ENCODE assay signal across 27 cellular contexts in the genomic region with DNA sequence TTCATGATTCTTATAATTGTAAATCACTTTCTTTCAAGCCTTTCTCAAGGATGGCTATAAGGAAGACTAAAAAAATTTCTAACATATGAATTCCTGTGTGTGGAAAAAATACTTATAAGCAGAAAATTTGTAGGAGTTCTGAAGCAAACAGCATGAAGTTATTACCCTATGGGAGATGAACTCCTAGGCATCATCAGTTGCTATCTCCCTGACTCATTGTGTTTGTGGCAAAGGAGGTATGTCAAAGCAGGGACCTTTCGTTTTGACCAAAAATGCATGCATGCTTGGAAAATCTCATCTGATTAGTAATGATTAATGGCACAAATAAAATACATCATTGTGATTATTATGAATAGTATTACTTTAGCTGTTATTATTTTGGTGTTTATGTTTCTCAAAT. TPM values are rescaled to one million over a fixed set of nuclear protein-coding genes. Genes with fewer than 3 reads are reported as not detected.
DNase-seq lines count a peak whose midpoint lies in the region; ATAC-seq and TF ChIP-seq lines count a peak whose summit lies in the region.
"Had no signal": no experiment of that assay in that cellular context is flagged by ENCODE, and none has a peak within 500 bp of the region (broad histone marks: within the 10 kb centered on the region; RNA-seq: fewer than 3 reads in every experiment).

No MANE protein-coding gene starts in this region.

- H3K27me3 ChIP-seq in foreskin keratinocyte: no peaks in the 10 kb centered on the region
- H3K27me3 ChIP-seq: BLaER1, heart right ventricle, ovary, spleen, tibial nerve had no signal

- H3K4me1 ChIP-seq in foreskin keratinocyte: no peaks in the 10 kb centered on the region
- H3K4me1 ChIP-seq: BLaER1, heart right ventricle, spleen, tibial nerve had no signal

- TF ChIP-seq CTCF in foreskin keratinocyte (conservative IDR thresholded peaks at IDR 0.05): no peak

- no peak overlapping the region for H3K27ac ChIP-seq in foreskin keratinocyte
- H3K27ac ChIP-seq: BLaER1, epithelial cell of prostate, heart right ventricle, ovary, SK-N-MC, spleen, tibial nerve had no signal

- DNase-seq in EH (ENCODE audit: low read depth) (peak; percentile 1), M059J (ENCODE audit: low read depth) (peak; percentile 3), astrocyte of the hippocampus (ENCODE audit: low read depth, low spot score) (peak; percentile 2), foreskin keratinocyte (peak; percentile 2 to 15), NCI-H345 (lab: John Stamatoyannopoulos, UW) (no peak), putamen (ENCODE audit: low spot score) (no peak), SW480 (ENCODE audit: low spot score) (no peak)
- DNase-seq: activated CD4-positive, alpha-beta T cell treated with anti-CD3 and anti-CD28 coated beads for 4 hours; activated gamma-delta T cell; activated T-cell treated with anti-CD3 and anti-CD28 coated beads, Interleukin-2, amount 50 U/mL, for 24 hours; effector CD4-positive, alpha-beta T cell; foreskin fibroblast; heart right ventricle; MM.1S; NCI-H1417; NCI-H2107; NCI-H446; NCI-H774; ovary; spleen; T-helper 2 cell had no signal

- ATAC-seq in foreskin keratinocyte: peak; percentile 58
- ATAC-seq in HG02870 (IDR thresholded peaks at IDR 0.05; ENCODE audit: unreplicated experiment): no peak
- ATAC-seq: heart right ventricle had no signal

RNA-seq across cellular contexts. Expression of a gene that starts 59.4 kb away (rescaled TPM):
- total RNA-seq in M059J (2014; rRNA removed; shearing (Covaris generic)): not detected in 2 replicates
- total RNA-seq in foreskin keratinocyte: not detected in 2 replicates
- not detected in 2 replicates for polyA plus RNA-seq in foreskin keratinocyte
- total RNA-seq: activated CD8-positive, alpha-beta memory T cell treated with anti-CD3 and anti-CD28 coated beads for 36 hours; spleen had no signal
- polyA plus RNA-seq: heart right ventricle, spleen had no signal

Comparison
In these comparisons a context has a peak if more than half of its experiments do, and no peak if none do; other contexts are left out.
1. DNase-seq: peak in EH (single experiment), M059J (single experiment), astrocyte of the hippocampus (single experiment) and foreskin keratinocyte (2 of 2); none in NCI-H345 (single experiment), putamen (single experiment) and SW480 (single experiment).